In the genomic region with DNA sequence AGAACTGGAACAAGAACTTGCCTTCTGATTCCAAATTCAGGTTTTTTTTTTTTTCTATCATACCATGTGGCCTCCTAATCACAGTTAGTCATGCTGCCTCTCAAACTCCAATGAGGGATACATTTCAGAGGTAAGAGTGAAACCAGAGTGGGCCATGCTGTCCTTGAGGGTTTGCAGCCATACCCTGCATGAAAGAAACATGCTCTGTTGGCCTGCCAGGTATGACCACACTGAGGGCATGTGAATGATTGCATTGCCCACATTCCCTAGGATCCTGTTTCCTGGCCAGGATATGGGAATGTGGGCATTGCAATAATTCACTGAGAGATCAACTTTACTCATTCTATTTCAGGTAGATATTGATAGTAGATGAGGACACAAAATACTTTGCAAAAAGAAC, we compare ENCODE assay signal across 15 cellular contexts. TPM values are rescaled to one million over a fixed set of nuclear protein-coding genes. Genes with fewer than 3 reads are reported as not detected.
"Had no signal": no experiment of that assay in that cellular context is flagged by ENCODE, and none has a peak within 500 bp of the region (broad histone marks: within the 10 kb centered on the region; RNA-seq: fewer than 3 reads in every experiment).

No MANE protein-coding gene starts in this region.

- H3K27ac ChIP-seq: SJSA1, SK-N-MC had no signal

- H3K9me3 ChIP-seq: SJSA1 had no signal

- H3K36me3 ChIP-seq: SJSA1 had no signal

- H3K4me1 ChIP-seq: SJSA1 had no signal

- H3K27me3 ChIP-seq: SJSA1 had no signal

- DNase-seq: KBM-7, MV-4-11, NCI-H1048, NCI-H1694, NCI-H187 treated with DMSO at 0.1 percent for 48 hours, NCI-H2029 treated with DMSO at 0.1 percent for 48 hours, NCI-H2171 treated with DMSO at 0.1 percent for 48 hours, NCI-H526 treated with DMSO at 0.1 percent for 48 hours, NCI-H774, Right ventricle myocardium superior, RPMI8226, SIG-M5 had no signal

- H3K4me3 ChIP-seq: SJSA1, SK-N-MC had no signal

RNA-seq across cellular contexts. Expression of gene DDIT4L, which starts 56.4 kb away (rescaled TPM):
- total RNA-seq: HT-29 had no signal
